ENCODE assay signal across 20 cellular contexts in the genomic region with DNA sequence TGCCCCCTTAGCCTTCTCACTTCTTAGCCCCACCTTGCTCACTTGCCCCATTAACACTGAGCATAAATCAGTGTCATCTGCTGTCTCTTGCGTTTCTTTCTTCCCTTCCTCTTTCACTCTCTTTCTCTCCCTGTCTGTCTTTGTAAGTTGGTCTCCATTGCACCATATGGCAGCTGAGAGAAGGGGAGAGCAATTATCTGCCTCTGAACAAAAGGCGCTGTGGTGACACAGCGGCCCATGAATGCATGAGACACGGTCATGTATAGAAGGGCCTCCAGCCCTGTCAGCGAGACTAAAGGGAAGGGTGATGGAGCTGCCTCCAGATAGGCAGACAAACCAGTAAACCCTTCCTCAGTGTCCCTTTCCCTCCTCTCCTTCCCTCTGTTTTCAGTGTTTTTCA.
DNase-seq lines count a peak whose midpoint lies in the region; ATAC-seq, FAIRE-seq and TF ChIP-seq lines count a peak whose summit lies in the region.
"Had no signal": no experiment of that assay in that cellular context is flagged by ENCODE, and none has a peak within 500 bp of the region (broad histone marks: within the 10 kb centered on the region; RNA-seq: fewer than 3 reads in every experiment).

No MANE protein-coding gene starts in this region.

- H3K4me1 ChIP-seq in astrocyte (ENCODE audit: insufficient read depth, low read length) (no peaks in the 10 kb centered on the region), neuronal stem cell (ENCODE audit: control insufficient read depth in 2 of 2, insufficient read depth in 1 of 2, low read depth in 1 of 2, low read length in 2 of 2) (peaks cover 4 to 26% of the 10 kb centered on the region in 2 donors)
- H3K4me1 ChIP-seq: BE2C had no signal

- H3K9ac ChIP-seq in astrocyte (ENCODE audit: low read length) (no peak overlapping the region), neuronal stem cell (ENCODE audit: low read depth, low read length, poor library complexity) (no peak overlapping the region)

- H3K27ac ChIP-seq in astrocyte (ENCODE audit: low read depth, low read length) = no peak overlapping the region
- H3K27ac ChIP-seq in neuronal stem cell (replicated peaks; ENCODE audit: low read length) = no peak overlapping the region
- H3K27ac ChIP-seq: PC-9 had no signal

- DNase-seq in NCI-H1092 (lab: John Stamatoyannopoulos, UW) (peak; percentile 36), NCI-H345 (lab: John Stamatoyannopoulos, UW) (peak; percentile 70), astrocyte (ENCODE audit: low read depth) (peak; percentile 8), neuronal stem cell (ENCODE audit: low spot score) (peak; percentile 67), NCI-H2029 (lab: John Stamatoyannopoulos, UW) (no peak)
- DNase-seq: amygdala; BE2C; DMS79; immature natural killer cell; NCI-H1105 treated with DMSO at 0.1 percent for 48 hours; occipital lobe; PC-9; stimulated activated naive CD4-positive, alpha-beta T cell had no signal

- H3K79me2 ChIP-seq in astrocyte (ENCODE audit: insufficient read depth, low read length) = no peaks in the 10 kb centered on the region

- no peaks in the 10 kb centered on the region for H3K36me3 Mint-ChIP-seq in astrocyte (ENCODE audit: low read depth, unreplicated experiment)
- H3K36me3 Mint-ChIP-seq: immature natural killer cell, memory B cell had no signal

- WGBS in neuronal stem cell (ENCODE audit: extremely low coverage in 2 of 2, insufficient read length in 2 of 2, insufficient replicate concordance in 1 of 2), 2 donors = no CpG with 5 or more reads among the region's 5 CpGs

- no peak overlapping the region for H4K91ac ChIP-seq in neuronal stem cell (ENCODE audit: low read depth, low read length, poor library complexity)

- no peak overlapping the region for H2BK5ac ChIP-seq in neuronal stem cell (ENCODE audit: low read length)

- H2AFZ ChIP-seq in astrocyte (ENCODE audit: low read depth, low read length) (peak overlapping the region; percentile 64), neuronal stem cell (ENCODE audit: low read length) (peak overlapping the region; percentile 49)
- H2AFZ ChIP-seq: PC-9 had no signal

- TF ChIP-seq CTCF in astrocyte (IDR thresholded peaks at IDR 0.05; ENCODE audit: insufficient read depth, low read depth, low read length) = no peak

- H3K9me3 ChIP-seq in astrocyte (ENCODE audit: insufficient read depth, low read depth, low read length) (no peaks in the 10 kb centered on the region), neuronal stem cell (replicated peaks in 1 of 2; ENCODE audit: control insufficient read depth in 2 of 2, insufficient read depth in 1 of 2, low read depth in 1 of 2, low read length in 2 of 2) (no peaks in the 10 kb centered on the region)
- H3K9me3 ChIP-seq: BE2C had no signal

- ATAC-seq in GM19395 (IDR thresholded peaks at IDR 0.05; ENCODE audit: unreplicated experiment) (no peak), GM21723 (IDR thresholded peaks at IDR 0.05; ENCODE audit: unreplicated experiment) (no peak)
- ATAC-seq: activated T-helper 17 cell treated with anti-CD3 and anti-CD28 coated beads, Interleukin-2, amount 50 U/mL, for 72 hours; SK-N-SH treated with all-trans-retinoic acid at 6 μM for 48 hours had no signal

- H4K20me1 ChIP-seq in astrocyte (ENCODE audit: insufficient read depth, low read length) = no peaks in the 10 kb centered on the region

- no peak overlapping the region for H3K27ac Mint-ChIP-seq in astrocyte (ENCODE audit: unreplicated experiment)
- H3K27ac Mint-ChIP-seq: activated T-helper 17 cell treated with anti-CD3 and anti-CD28 coated beads, Interleukin-2, amount 50 U/mL, for 72 hours; IgD-negative memory B cell; immature natural killer cell; memory B cell had no signal

- H3K79me1 ChIP-seq in neuronal stem cell (ENCODE audit: low read depth, low read length) = no peaks in the 10 kb centered on the region

- H3K4ac ChIP-seq in neuronal stem cell (ENCODE audit: low read length) = no peak overlapping the region

- no peak overlapping the region for H4K8ac ChIP-seq in neuronal stem cell (ENCODE audit: low read depth, low read length)

- FAIRE-seq in astrocyte (lab: Jason Lieb, UNC) = no peak
- FAIRE-seq: urothelium cell line had no signal

- no peaks in the 10 kb centered on the region for H3K27me3 Mint-ChIP-seq in astrocyte (ENCODE audit: low read depth, unreplicated experiment)
- H3K27me3 Mint-ChIP-seq: activated T-helper 17 cell treated with anti-CD3 and anti-CD28 coated beads, Interleukin-2, amount 50 U/mL, for 72 hours; IgD-negative memory B cell; memory B cell had no signal

- no peak overlapping the region for H2AK5ac ChIP-seq in neuronal stem cell (ENCODE audit: low read depth, low read length)

- H3K4me3 Mint-ChIP-seq in astrocyte (ENCODE audit: unreplicated experiment) = no peak overlapping the region
- H3K4me3 Mint-ChIP-seq: activated T-helper 17 cell treated with anti-CD3 and anti-CD28 coated beads, Interleukin-2, amount 50 U/mL, for 72 hours; IgD-negative memory B cell; immature natural killer cell; memory B cell had no signal

- H2BK15ac ChIP-seq in neuronal stem cell (ENCODE audit: low read length) = no peak overlapping the region

- H3K36me3 ChIP-seq in astrocyte (ENCODE audit: insufficient read depth, low read length) = no peaks in the 10 kb centered on the region
- H3K36me3 ChIP-seq in neuronal stem cell (replicated peaks in 1 of 2; ENCODE audit: control insufficient read depth in 2 of 2, insufficient read depth in 2 of 2, low read length in 2 of 2) = no peaks in the 10 kb centered on the region
- H3K36me3 ChIP-seq: BE2C had no signal

- H3K14ac ChIP-seq in neuronal stem cell (ENCODE audit: low read length) = no peak overlapping the region

- H3K4me1 Mint-ChIP-seq in astrocyte (ENCODE audit: low read depth, unreplicated experiment) = peaks cover 6% of the 10 kb centered on the region
- H3K4me1 Mint-ChIP-seq: activated T-helper 17 cell treated with anti-CD3 and anti-CD28 coated beads, Interleukin-2, amount 50 U/mL, for 72 hours; IgD-negative memory B cell; immature natural killer cell; memory B cell had no signal

- no peaks in the 10 kb centered on the region for H3K27me3 ChIP-seq in astrocyte (ENCODE audit: insufficient read depth, low read length)
- no peaks in the 10 kb centered on the region for H3K27me3 ChIP-seq in neuronal stem cell (ENCODE audit: control insufficient read depth in 3 of 3, insufficient read depth in 3 of 3, low read depth in 1 of 3, low read length in 3 of 3)
- H3K27me3 ChIP-seq: BE2C had no signal

- no peaks in the 10 kb centered on the region for H3K9me3 Mint-ChIP-seq in astrocyte (ENCODE audit: unreplicated experiment)
- H3K9me3 Mint-ChIP-seq: activated T-helper 17 cell treated with anti-CD3 and anti-CD28 coated beads, Interleukin-2, amount 50 U/mL, for 72 hours; IgD-negative memory B cell; memory B cell had no signal

- H3K4me3 ChIP-seq in astrocyte (ENCODE audit: insufficient read depth, low read depth, low read length) = no peak overlapping the region
- no peak overlapping the region for H3K4me3 ChIP-seq in neuronal stem cell (ENCODE audit: low read length in 2 of 2)
- H3K4me3 ChIP-seq: PC-9 had no signal

- no peak overlapping the region for H2BK120ac ChIP-seq in neuronal stem cell (ENCODE audit: low read depth, low read length)

- H3K4me2 ChIP-seq in astrocyte (ENCODE audit: low read length) (peak overlapping the region; percentile 23), neuronal stem cell (ENCODE audit: insufficient read depth, low read length, poor library complexity, severe bottlenecking) (no peak overlapping the region)
- H3K4me2 ChIP-seq: PC-9 had no signal

- no peak overlapping the region for H3K18ac ChIP-seq in neuronal stem cell (ENCODE audit: low read length)

- no peak overlapping the region for H2BK12ac ChIP-seq in neuronal stem cell (ENCODE audit: low read length)

- H3K23ac ChIP-seq in neuronal stem cell (ENCODE audit: low read depth, low read length, poor library complexity) = no peak overlapping the region
